Comparison of ENCODE assay signal across 18 cellular contexts in the genomic region with DNA sequence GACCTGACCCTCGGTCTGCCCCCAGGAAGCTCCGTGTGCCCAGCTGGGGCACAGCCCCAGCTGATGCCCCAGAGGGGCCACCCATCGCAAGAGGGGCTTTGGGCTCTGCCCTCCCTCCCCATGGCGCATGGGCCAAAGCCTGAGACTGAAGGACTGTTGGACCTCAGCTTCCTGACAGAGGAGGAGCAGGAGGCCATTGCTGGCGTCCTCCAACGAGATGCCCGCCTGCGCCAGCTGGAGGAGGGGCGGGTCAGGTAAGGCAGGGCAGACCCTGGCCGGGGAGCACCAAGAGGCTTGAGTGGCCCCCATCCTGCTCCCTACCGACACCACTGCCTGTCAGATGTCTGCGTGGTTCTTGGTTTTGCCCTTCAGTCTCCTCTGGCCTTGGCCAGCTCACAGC. TPM values are rescaled to one million over a fixed set of nuclear protein-coding genes. Genes with fewer than 3 reads are reported as not detected.
DNase-seq lines count a peak whose midpoint lies in the region; ATAC-seq and TF ChIP-seq lines count a peak whose summit lies in the region.
"Had no signal": no experiment of that assay in that cellular context is flagged by ENCODE, and none has a peak within 500 bp of the region (broad histone marks: within the 10 kb centered on the region; RNA-seq: fewer than 3 reads in every experiment).

No MANE protein-coding gene starts in this region.

- no peak overlapping the region for H3K4me3 ChIP-seq in CD4-positive, CD25-positive, alpha-beta regulatory T cell (ENCODE audit: low read depth, low read length)

- H3K27me3 ChIP-seq in CD4-positive, CD25-positive, alpha-beta regulatory T cell (ENCODE audit: control insufficient read depth, insufficient read depth, low read length), result no peaks in the 10 kb centered on the region

- H3K4me3 Mint-ChIP-seq in activated CD4-positive, alpha-beta memory T cell treated with anti-CD3 and anti-CD28 coated beads, Interleukin-2, amount 10 ng/mL, durations not matched to agents 7 days and 5 days, result peak overlapping the region; percentile 63
- no peak overlapping the region for H3K4me3 Mint-ChIP-seq in activated CD4-positive, alpha-beta memory T cell treated with anti-CD3 and anti-CD28 coated beads for 36 hours
- H3K4me3 Mint-ChIP-seq in CD4-positive, CD25-positive, alpha-beta regulatory T cell, result peak overlapping the region in 3 of 4 donors; percentile 71 to 91 (median 76)
- peak overlapping the region; percentile 42 for H3K4me3 Mint-ChIP-seq in activated T-helper 17 cell treated with anti-CD3 and anti-CD28 coated beads, Interleukin-2, amount 50 U/mL, for 72 hours
- H3K4me3 Mint-ChIP-seq in natural killer cell, result peak overlapping the region; percentile 72
- H3K4me3 Mint-ChIP-seq: CD14-positive monocyte had no signal

- H3K27ac Mint-ChIP-seq in activated CD4-positive, alpha-beta memory T cell treated with anti-CD3 and anti-CD28 coated beads, Interleukin-2, amount 10 ng/mL, durations not matched to agents 7 days and 5 days, result peak overlapping the region; percentile 68
- H3K27ac Mint-ChIP-seq in activated CD4-positive, alpha-beta memory T cell treated with anti-CD3 and anti-CD28 coated beads for 36 hours, result no peak overlapping the region
- peak overlapping the region in 1 of 3 donors; percentile 56 for H3K27ac Mint-ChIP-seq in CD4-positive, CD25-positive, alpha-beta regulatory T cell
- no peak overlapping the region for H3K27ac Mint-ChIP-seq in activated T-helper 17 cell treated with anti-CD3 and anti-CD28 coated beads, Interleukin-2, amount 50 U/mL, for 72 hours
- H3K27ac Mint-ChIP-seq in natural killer cell, result peak overlapping the region; percentile 34 to 62

- H3K9me3 Mint-ChIP-seq in activated CD4-positive, alpha-beta memory T cell treated with anti-CD3 and anti-CD28 coated beads, Interleukin-2, amount 10 ng/mL, durations not matched to agents 7 days and 5 days, result no peaks in the 10 kb centered on the region
- no peaks in the 10 kb centered on the region for H3K9me3 Mint-ChIP-seq in activated CD4-positive, alpha-beta memory T cell treated with anti-CD3 and anti-CD28 coated beads for 36 hours
- H3K9me3 Mint-ChIP-seq in CD4-positive, CD25-positive, alpha-beta regulatory T cell, result no peaks in the 10 kb centered on the region
- H3K9me3 Mint-ChIP-seq in activated T-helper 17 cell treated with anti-CD3 and anti-CD28 coated beads, Interleukin-2, amount 50 U/mL, for 72 hours, result no peaks in the 10 kb centered on the region
- no peaks in the 10 kb centered on the region for H3K9me3 Mint-ChIP-seq in natural killer cell

- H3K9me3 ChIP-seq in CD4-positive, CD25-positive, alpha-beta regulatory T cell (ENCODE audit: control insufficient read depth in 2 of 2, low read length in 2 of 2), result no peaks in the 10 kb centered on the region

- no peaks in the 10 kb centered on the region for H3K27me3 Mint-ChIP-seq in activated CD4-positive, alpha-beta memory T cell treated with anti-CD3 and anti-CD28 coated beads, Interleukin-2, amount 10 ng/mL, durations not matched to agents 7 days and 5 days
- no peaks in the 10 kb centered on the region for H3K27me3 Mint-ChIP-seq in activated CD4-positive, alpha-beta memory T cell treated with anti-CD3 and anti-CD28 coated beads for 36 hours
- no peaks in the 10 kb centered on the region for H3K27me3 Mint-ChIP-seq in CD4-positive, CD25-positive, alpha-beta regulatory T cell
- no peaks in the 10 kb centered on the region for H3K27me3 Mint-ChIP-seq in activated T-helper 17 cell treated with anti-CD3 and anti-CD28 coated beads, Interleukin-2, amount 50 U/mL, for 72 hours
- H3K27me3 Mint-ChIP-seq in natural killer cell (ENCODE audit: low read depth in 2 of 2), result no peaks in the 10 kb centered on the region

- peaks cover 43% of the 10 kb centered on the region for H3K4me1 Mint-ChIP-seq in activated CD4-positive, alpha-beta memory T cell treated with anti-CD3 and anti-CD28 coated beads, Interleukin-2, amount 10 ng/mL, durations not matched to agents 7 days and 5 days
- H3K4me1 Mint-ChIP-seq in activated CD4-positive, alpha-beta memory T cell treated with anti-CD3 and anti-CD28 coated beads for 36 hours (ENCODE audit: low read depth), result peaks cover 42% of the 10 kb centered on the region
- H3K4me1 Mint-ChIP-seq in CD4-positive, CD25-positive, alpha-beta regulatory T cell, result peaks cover 4 to 54% (median 27%) of the 10 kb centered on the region in 4 donors
- peaks cover 27% of the 10 kb centered on the region for H3K4me1 Mint-ChIP-seq in activated T-helper 17 cell treated with anti-CD3 and anti-CD28 coated beads, Interleukin-2, amount 50 U/mL, for 72 hours
- H3K4me1 Mint-ChIP-seq in natural killer cell, result peaks cover 49 to 64% of the 10 kb centered on the region in 2 donors

- DNase-seq in activated CD4-positive, alpha-beta memory T cell treated with anti-CD3 and anti-CD28 coated beads, Interleukin-2, amount 10 ng/mL, durations not matched to agents 7 days and 5 days, result no peak
- no peak for DNase-seq in activated CD4-positive, alpha-beta memory T cell treated with anti-CD3 and anti-CD28 coated beads for 36 hours
- no peak for DNase-seq in CD4-positive, CD25-positive, alpha-beta regulatory T cell
- no peak for DNase-seq in natural killer cell
- no peak for DNase-seq in C1 segment of cervical spinal cord (lab: John Stamatoyannopoulos, UW)
- DNase-seq: Calu3; HCEC 1CT; MV-4-11; NCI-H1417 treated with DMSO at 0.1 percent for 48 hours; NCI-H1930; NCI-H446; NK-92 treated with Interleukin-12 subunit alpha and Interleukin-12 subunit beta, amount 100 ng/mL, for 24 hours; SIG-M5 had no signal

- intact Hi-C loops in activated CD4-positive, alpha-beta memory T cell treated with anti-CD3 and anti-CD28 coated beads for 36 hours (cut with micrococcal nuclease), result no loop called here
- intact Hi-C loops in natural killer cell (cut with micrococcal nuclease), result loop anchor here (10.0 kb wide), 1 partner anchor 650 kb away; a partner anchor contains a TSS

- POLR2A ChIA-PET in activated CD4-positive, alpha-beta memory T cell treated with anti-CD3 and anti-CD28 coated beads, Interleukin-2, amount 10 ng/mL, durations not matched to agents 7 days and 5 days (lab: Charles Lee), result interaction anchor here (0.8 to 5.6 kb wide), 3 partner anchors 10 to 28 kb away, joined by 5 to 93 read pairs (median 10); a partner anchor contains a TSS
- POLR2A ChIA-PET in activated CD4-positive, alpha-beta memory T cell treated with anti-CD3 and anti-CD28 coated beads for 36 hours (lab: Charles Lee), result interaction anchor here (0.6 to 1.0 kb wide), 2 partner anchors 56 to 215 kb away, joined by 3 to 4 read pairs; no protein-coding TSS in a partner anchor

- H3K36me3 Mint-ChIP-seq in activated CD4-positive, alpha-beta memory T cell treated with anti-CD3 and anti-CD28 coated beads, Interleukin-2, amount 10 ng/mL, durations not matched to agents 7 days and 5 days (ENCODE audit: low read depth), result peaks cover 39% of the 10 kb centered on the region
- peaks cover 1% of the 10 kb centered on the region for H3K36me3 Mint-ChIP-seq in activated CD4-positive, alpha-beta memory T cell treated with anti-CD3 and anti-CD28 coated beads for 36 hours
- peaks cover 22% of the 10 kb centered on the region for H3K36me3 Mint-ChIP-seq in CD4-positive, CD25-positive, alpha-beta regulatory T cell
- H3K36me3 Mint-ChIP-seq in activated T-helper 17 cell treated with anti-CD3 and anti-CD28 coated beads, Interleukin-2, amount 50 U/mL, for 72 hours (ENCODE audit: low read depth), result peaks cover 16% of the 10 kb centered on the region
- H3K36me3 Mint-ChIP-seq in natural killer cell, result no peaks in the 10 kb centered on the region

- H3K36me3 ChIP-seq in CD4-positive, CD25-positive, alpha-beta regulatory T cell (ENCODE audit: control insufficient read depth, insufficient read depth, low read length), result peaks cover 26% of the 10 kb centered on the region

- no peak for ATAC-seq in CD4-positive, CD25-positive, alpha-beta regulatory T cell (ENCODE audit: low read depth in 2 of 2)
- no peak for ATAC-seq in activated T-helper 17 cell treated with anti-CD3 and anti-CD28 coated beads, Interleukin-2, amount 50 U/mL, for 72 hours (replicated peaks)
- ATAC-seq in natural killer cell (no peak), GM19452 (IDR thresholded peaks at IDR 0.05; ENCODE audit: unreplicated experiment) (no peak), HG03457 (IDR thresholded peaks at IDR 0.05; ENCODE audit: unreplicated experiment) (no peak)

- no peak overlapping the region for H3K27ac ChIP-seq in CD4-positive, CD25-positive, alpha-beta regulatory T cell (ENCODE audit: insufficient read depth, low read length, poor library complexity, severe bottlenecking)

- TF ChIP-seq CTCF in natural killer cell (IDR thresholded peaks at IDR 0.05), result no peak

- CTCF ChIA-PET in activated CD4-positive, alpha-beta memory T cell treated with anti-CD3 and anti-CD28 coated beads, Interleukin-2, amount 10 ng/mL, durations not matched to agents 7 days and 5 days (lab: Charles Lee), result interaction anchor here (1.1 to 5.4 kb wide), 3 partner anchors 10 to 13 kb away, joined by 4 to 45 read pairs (median 36); no protein-coding TSS in a partner anchor
- CTCF ChIA-PET in activated CD4-positive, alpha-beta memory T cell treated with anti-CD3 and anti-CD28 coated beads for 36 hours (lab: Charles Lee), result interaction anchor here (1.1 to 9.8 kb wide), 4 partner anchors 12 to 22 kb away, joined by 3 to 80 read pairs (median 26); a partner anchor contains a TSS

- peaks cover 57% of the 10 kb centered on the region for H3K4me1 ChIP-seq in CD4-positive, CD25-positive, alpha-beta regulatory T cell (ENCODE audit: control insufficient read depth, insufficient read depth, low read length, poor library complexity, severe bottlenecking)

RNA-seq across cellular contexts. Expression of a gene that starts 3.5 kb away (rescaled TPM):
- 100 to 1,000 TPM; 124 to 136 TPM for total RNA-seq in activated CD4-positive, alpha-beta memory T cell treated with anti-CD3 and anti-CD28 coated beads, Interleukin-2, amount 10 ng/mL, durations not matched to agents 7 days and 5 days
- 10 to 100 TPM; 27.3 to 30.4 TPM for total RNA-seq in activated CD4-positive, alpha-beta memory T cell treated with anti-CD3 and anti-CD28 coated beads for 36 hours
- 191 TPM for total RNA-seq in CD4-positive, CD25-positive, alpha-beta regulatory T cell
- polyA plus RNA-seq in CD4-positive, CD25-positive, alpha-beta regulatory T cell, result 100 to 1,000 TPM in 3 of 4 donors, 10 to 100 TPM in 1; 91.0 to 138 (median 120) TPM
- total RNA-seq in activated T-helper 17 cell treated with anti-CD3 and anti-CD28 coated beads, Interleukin-2, amount 50 U/mL, for 72 hours, result 10 to 100 TPM; 26.0 to 43.4 TPM
- 100 to 1,000 TPM; 244 to 312 (median 273) TPM for total RNA-seq in natural killer cell

RNA-seq across cellular contexts. Expression of a gene that starts 21.5 kb away (rescaled TPM):
- 10 to 100 TPM; 10.5 to 11.1 TPM for total RNA-seq in activated CD4-positive, alpha-beta memory T cell treated with anti-CD3 and anti-CD28 coated beads, Interleukin-2, amount 10 ng/mL, durations not matched to agents 7 days and 5 days
- 1 to 10 TPM; 8.2 to 9.7 TPM for total RNA-seq in activated CD4-positive, alpha-beta memory T cell treated with anti-CD3 and anti-CD28 coated beads for 36 hours
- 4.5 TPM for total RNA-seq in CD4-positive, CD25-positive, alpha-beta regulatory T cell
- polyA plus RNA-seq in CD4-positive, CD25-positive, alpha-beta regulatory T cell, result 1 to 10 TPM; 3.8 to 8.3 (median 6.2) TPM
- 10 to 100 TPM in 1 of 2 donors, 1 to 10 TPM in 1; 7.3 to 15.2 TPM for total RNA-seq in activated T-helper 17 cell treated with anti-CD3 and anti-CD28 coated beads, Interleukin-2, amount 50 U/mL, for 72 hours
- total RNA-seq in natural killer cell, result 10 to 100 TPM in 2 of 3 donors, 1 to 10 TPM in 1; 8.2 to 15.1 (median 12.1) TPM

RNA-seq across cellular contexts. Expression of a gene that starts 23.3 kb away (rescaled TPM):
- 10 to 100 TPM; 33.7 to 35.7 TPM for total RNA-seq in activated CD4-positive, alpha-beta memory T cell treated with anti-CD3 and anti-CD28 coated beads, Interleukin-2, amount 10 ng/mL, durations not matched to agents 7 days and 5 days
- total RNA-seq in activated CD4-positive, alpha-beta memory T cell treated with anti-CD3 and anti-CD28 coated beads for 36 hours, result 10 to 100 TPM; 22.8 to 24.6 TPM
- 26.3 TPM for total RNA-seq in CD4-positive, CD25-positive, alpha-beta regulatory T cell
- polyA plus RNA-seq in CD4-positive, CD25-positive, alpha-beta regulatory T cell, result 10 to 100 TPM; 59.9 to 71.2 (median 67.4) TPM
- 10 to 100 TPM; 29.0 to 39.6 TPM for total RNA-seq in activated T-helper 17 cell treated with anti-CD3 and anti-CD28 coated beads, Interleukin-2, amount 50 U/mL, for 72 hours
- 10 to 100 TPM; 34.9 to 41.2 (median 37.3) TPM for total RNA-seq in natural killer cell

RNA-seq across cellular contexts. Expression of a gene that starts 29.4 kb away (rescaled TPM):
- total RNA-seq in activated CD4-positive, alpha-beta memory T cell treated with anti-CD3 and anti-CD28 coated beads, Interleukin-2, amount 10 ng/mL, durations not matched to agents 7 days and 5 days, result not detected
- not detected for total RNA-seq in activated CD4-positive, alpha-beta memory T cell treated with anti-CD3 and anti-CD28 coated beads for 36 hours
- total RNA-seq in CD4-positive, CD25-positive, alpha-beta regulatory T cell, result not detected
- not detected for polyA plus RNA-seq in CD4-positive, CD25-positive, alpha-beta regulatory T cell
- total RNA-seq in activated T-helper 17 cell treated with anti-CD3 and anti-CD28 coated beads, Interleukin-2, amount 50 U/mL, for 72 hours, result not detected
- total RNA-seq in natural killer cell, result not detected
- total RNA-seq: Calu3, OCI-LY7 had no signal
- polyA plus RNA-seq: CD14-positive monocyte had no signal

RNA-seq across cellular contexts. Expression of a gene that starts 37.9 kb away (rescaled TPM):
- total RNA-seq in activated CD4-positive, alpha-beta memory T cell treated with anti-CD3 and anti-CD28 coated beads, Interleukin-2, amount 10 ng/mL, durations not matched to agents 7 days and 5 days, result not detected
- not detected for total RNA-seq in activated CD4-positive, alpha-beta memory T cell treated with anti-CD3 and anti-CD28 coated beads for 36 hours
- total RNA-seq in CD4-positive, CD25-positive, alpha-beta regulatory T cell, result not detected
- polyA plus RNA-seq in CD4-positive, CD25-positive, alpha-beta regulatory T cell, result not detected
- total RNA-seq in activated T-helper 17 cell treated with anti-CD3 and anti-CD28 coated beads, Interleukin-2, amount 50 U/mL, for 72 hours, result not detected
- total RNA-seq in natural killer cell, result under 1 TPM in 1 of 3 donors, not detected in 2; 0.40 TPM
- total RNA-seq: Calu3, OCI-LY7 had no signal
- polyA plus RNA-seq: CD14-positive monocyte had no signal

Comparison
In these comparisons a context has a peak if more than half of its experiments do, and no peak if none do; other contexts are left out.
1. H3K27ac Mint-ChIP-seq: peak in activated CD4-positive, alpha-beta memory T cell treated with anti-CD3 and anti-CD28 coated beads, Interleukin-2, amount 10 ng/mL, durations not matched to agents 7 days and 5 days (single experiment) and natural killer cell (2 of 2); none in activated CD4-positive, alpha-beta memory T cell treated with anti-CD3 and anti-CD28 coated beads for 36 hours (single experiment) and activated T-helper 17 cell treated with anti-CD3 and anti-CD28 coated beads, Interleukin-2, amount 50 U/mL, for 72 hours (single experiment).